ENCODE assay signal across 13 cellular contexts in genomic region chr2:191385416-191386160, GRCh38.
DNase-seq lines count a peak whose midpoint lies in the region; ATAC-seq, FAIRE-seq and TF ChIP-seq lines count a peak whose summit lies in the region.
"Had no signal": no experiment of that assay in that cellular context is flagged by ENCODE, and none has a peak within 500 bp of the region (broad histone marks: within the 10 kb centered on the region; RNA-seq: fewer than 3 reads in every experiment).

No MANE protein-coding gene starts in this region.

- H3K4me3 Mint-ChIP-seq in stimulated activated naive CD8-positive, alpha-beta T cell treated with anti-CD3 and anti-CD28 coated beads, Interleukin-15, amount 100 ng/mL, for 72 hours, result no peak overlapping the region
- H3K4me3 Mint-ChIP-seq: activated T-helper 1 cell treated with anti-CD3 and anti-CD28 coated beads, Interleukin-12 subunit alpha, Interleukin-12 subunit beta, Interleukin-2, Interleukin-4 antibody, amounts not matched to agents 30 ng/mL and 10 ng/mL and 1 ng/mL, durations not matched to agents 14 hours and 24 hours and 36 hours; CD4-positive, CD25-positive, alpha-beta regulatory T cell had no signal

- no peak overlapping the region for H3K27ac Mint-ChIP-seq in stimulated activated naive CD8-positive, alpha-beta T cell treated with anti-CD3 and anti-CD28 coated beads, Interleukin-15, amount 100 ng/mL, for 72 hours
- H3K27ac Mint-ChIP-seq: activated T-helper 1 cell treated with anti-CD3 and anti-CD28 coated beads, Interleukin-12 subunit alpha, Interleukin-12 subunit beta, Interleukin-2, Interleukin-4 antibody, amounts not matched to agents 30 ng/mL and 10 ng/mL and 1 ng/mL, durations not matched to agents 14 hours and 24 hours and 36 hours; CD4-positive, CD25-positive, alpha-beta regulatory T cell had no signal

- TF ChIP-seq CTCF in left ventricle myocardium inferior (IDR thresholded peaks at IDR 0.05; ENCODE audit: borderline replicate concordance), result no peak
- no peak for TF ChIP-seq CTCF in GM12878 (IDR thresholded peaks at IDR 0.05 in 2 of 3, conservative IDR thresholded peaks at IDR 0.05 in 1 of 3; ENCODE audit: control insufficient read depth in 2 of 3, extremely low read depth in 1 of 3, insufficient read depth in 1 of 3, low read depth in 3 of 3, low read length in 3 of 3)

- no peak overlapping the region for H2AFZ ChIP-seq in GM12878 (ENCODE audit: control insufficient read depth, low read depth, low read length)

- TF ChIP-seq RAD21 in GM12878 (IDR thresholded peaks at IDR 0.05; ENCODE audit: insufficient read depth, low read depth, low read length), result no peak

- no peaks in the 10 kb centered on the region for H3K27me3 Mint-ChIP-seq in stimulated activated naive CD8-positive, alpha-beta T cell treated with anti-CD3 and anti-CD28 coated beads, Interleukin-15, amount 100 ng/mL, for 72 hours
- H3K27me3 Mint-ChIP-seq: CD4-positive, CD25-positive, alpha-beta regulatory T cell had no signal

- no peak for TF ChIP-seq POLR2A in GM12878 (IDR thresholded peaks at IDR 0.05; ENCODE audit: low read depth, low read length)

- no peaks in the 10 kb centered on the region for H3K9me3 Mint-ChIP-seq in stimulated activated naive CD8-positive, alpha-beta T cell treated with anti-CD3 and anti-CD28 coated beads, Interleukin-15, amount 100 ng/mL, for 72 hours
- H3K9me3 Mint-ChIP-seq: activated T-helper 1 cell treated with anti-CD3 and anti-CD28 coated beads, Interleukin-12 subunit alpha, Interleukin-12 subunit beta, Interleukin-2, Interleukin-4 antibody, amounts not matched to agents 30 ng/mL and 10 ng/mL and 1 ng/mL, durations not matched to agents 14 hours and 24 hours and 36 hours had no signal

- no peaks in the 10 kb centered on the region for H4K20me1 ChIP-seq in GM12878 (ENCODE audit: control insufficient read depth, insufficient read depth)

- H3K27me3 ChIP-seq in left ventricle myocardium inferior (ENCODE audit: low read depth) (no peaks in the 10 kb centered on the region), GM12878 (replicated peaks in 1 of 2; ENCODE audit: control insufficient read depth in 2 of 2, insufficient read depth in 2 of 2, low read length in 1 of 2) (0 out of 4 replicates have a peak, but pooled peaks cover 0 to 4% of the 10 kb centered on the region in 2 experiments)

- H3K36me3 ChIP-seq in left ventricle myocardium inferior, result peaks cover 29% of the 10 kb centered on the region
- H3K36me3 ChIP-seq in GM12878 (ENCODE audit: control insufficient read depth in 2 of 2, insufficient read depth in 2 of 2, low read length in 1 of 2), result no peaks in the 10 kb centered on the region
- H3K36me3 ChIP-seq: thoracic aorta had no signal

- CTCF ChIA-PET in GM12878 (lab: Yijun Ruan, JAX), result interaction anchor here (0.6 kb wide), 1 partner anchor 14 kb away, joined by 3 read pairs; no protein-coding TSS in a partner anchor

- H3K9me3 ChIP-seq in left ventricle myocardium inferior (replicated peaks), result no peaks in the 10 kb centered on the region
- H3K9me3 ChIP-seq in GM12878 (replicated peaks; ENCODE audit: control insufficient read depth, insufficient read depth, low read length), result no peaks in the 10 kb centered on the region
- H3K9me3 ChIP-seq: thoracic aorta had no signal

- POLR2A ChIA-PET in GM12878 (lab: Charles Lee), result interaction anchor here (0.5 kb wide), 1 partner anchor 13 kb away, joined by 4 read pairs; no protein-coding TSS in a partner anchor

- no peak overlapping the region for H3K9ac ChIP-seq in GM12878 (ENCODE audit: control insufficient read depth, insufficient read depth, low read length)

- ATAC-seq in HG03108 (IDR thresholded peaks at IDR 0.05; ENCODE audit: unreplicated experiment) (peak; percentile 49), GM12878 (peak; percentile 74), HG02571 (IDR thresholded peaks at IDR 0.05; ENCODE audit: unreplicated experiment) (no peak)
- peak; percentile 43 for ATAC-seq in stimulated activated naive CD8-positive, alpha-beta T cell treated with anti-CD3 and anti-CD28 coated beads, Interleukin-15, amount 100 ng/mL, for 72 hours

- 2% methylated on average over 6 of the region's 6 CpGs for WGBS in GM12878 (ENCODE audit: insufficient coverage, insufficient replicate concordance, low lambda C conversion rate, missing lambda C conversion rate)

- no peaks in the 10 kb centered on the region for H3K79me2 ChIP-seq in GM12878 (ENCODE audit: control insufficient read depth, insufficient read depth, low read length)

- no TSS peak for BruUV-seq in GM12878 (replicated peaks; lab: Mats Ljungman, UMichigan)

- H3K4me2 ChIP-seq in GM12878 (ENCODE audit: control insufficient read depth, insufficient read depth), result no peak overlapping the region

- H3K27ac ChIP-seq in left ventricle myocardium inferior (replicated peaks) (peak overlapping the region; percentile 67), GM12878 (ENCODE audit: control insufficient read depth, insufficient read depth) (no peak overlapping the region)

- TF ChIP-seq EP300 in GM12878 (IDR thresholded peaks at IDR 0.05; ENCODE audit: borderline replicate concordance in 1 of 2, control insufficient read depth in 1 of 2, low read depth in 2 of 2, low read length in 2 of 2), result no peak

- SMC1A ChIA-PET in GM12878 (lab: Charles Lee; ENCODE audit: uncharacterized antibody, unreplicated experiment), result interaction anchor here (1.2 kb wide), 1 partner anchor 10 kb away, joined by 3 read pairs; no protein-coding TSS in a partner anchor

- RAD21 ChIA-PET in GM12878 (lab: Charles Lee; ENCODE audit: unreplicated experiment), result no interaction called here

- DNase-seq in left ventricle myocardium inferior (no peak), cardiac septum (ENCODE audit: low spot score) (no peak), GM12878 (ENCODE audit: low read depth, low spot score) (no peak), NCI-H2196 treated with DMSO at 0.1 percent for 48 hours (lab: John Stamatoyannopoulos, UW; ENCODE audit: unreplicated experiment) (no peak), NCI-H345 (lab: John Stamatoyannopoulos, UW) (no peak)
- no peak for DNase-seq in stimulated activated naive CD8-positive, alpha-beta T cell treated with anti-CD3 and anti-CD28 coated beads, Interleukin-15, amount 100 ng/mL, for 72 hours
- DNase-seq: CD4-positive, CD25-positive, alpha-beta regulatory T cell; cortex of kidney; T-helper 2 cell had no signal

- peaks cover 12% of the 10 kb centered on the region for H3K4me1 Mint-ChIP-seq in stimulated activated naive CD8-positive, alpha-beta T cell treated with anti-CD3 and anti-CD28 coated beads, Interleukin-15, amount 100 ng/mL, for 72 hours
- H3K4me1 Mint-ChIP-seq: CD4-positive, CD25-positive, alpha-beta regulatory T cell had no signal

- peaks cover 27% of the 10 kb centered on the region for H3K4me1 ChIP-seq in left ventricle myocardium inferior
- H3K4me1 ChIP-seq in GM12878 (ENCODE audit: control insufficient read depth, insufficient read depth, low read length), result no peaks in the 10 kb centered on the region

- no peak overlapping the region for H3K4me3 ChIP-seq in left ventricle myocardium inferior
- no peak overlapping the region for H3K4me3 ChIP-seq in GM12878
- H3K4me3 ChIP-seq: thoracic aorta had no signal

- intact Hi-C loops in left ventricle myocardium inferior (cut with micrococcal nuclease) (no loop called here), cardiac septum (cut with DNase I) (loop anchor here (5.0 kb wide), 1 partner anchor 92 kb away; no protein-coding TSS in a partner anchor), GM12878 (cut with micrococcal nuclease; ENCODE audit: unreplicated experiment) (no loop called here)

- in situ Hi-C loops in GM12878 (cut with MboI), result no loop called here

- FAIRE-seq in GM12878 (lab: Jason Lieb, UNC), result no peak

TF ChIP-seq in GM12878, 131 proteins besides CTCF, POLR2A, EP300 and RAD21:
- TF ChIP-seq IRF4 (IDR thresholded peaks at IDR 0.05; ENCODE audit: low read depth, low read length), result 0 out of 2 replicates have a peak, but pooled peaks have one; percentile 10
- TF ChIP-seq EED (IDR thresholded peaks at IDR 0.05; ENCODE audit: low read depth), result peak; percentile 38; the same call in 1 of the 2 replicates
- no peak for TF ChIP-seq RB1 (IDR thresholded peaks at IDR 0.05; ENCODE audit: borderline replicate concordance)
- TF ChIP-seq SPI1 (IDR thresholded peaks at IDR 0.05; ENCODE audit: borderline replicate concordance, insufficient read depth, low read depth, low read length), result peak; percentile 23; the same call in 1 of the 2 replicates
